In genomic region chr19:49362926-49363264, GRCh38 we compare ENCODE assay signal across 10 cellular contexts. TPM values are rescaled to one million over a fixed set of nuclear protein-coding genes. Genes with fewer than 3 reads are reported as not detected.
DNase-seq lines count a peak whose midpoint lies in the region; ATAC-seq and TF ChIP-seq lines count a peak whose summit lies in the region.
"Had no signal": no experiment of that assay in that cellular context is flagged by ENCODE, and none has a peak within 500 bp of the region (broad histone marks: within the 10 kb centered on the region; RNA-seq: fewer than 3 reads in every experiment).

No MANE protein-coding gene starts in this region.

- DNase-seq in MG63 (peak; percentile 58), epithelial cell of esophagus (ENCODE audit: low read depth) (no peak), T-helper 17 cell (no peak), NCI-H2107 (lab: John Stamatoyannopoulos, UW) (no peak), SHP77 (lab: John Stamatoyannopoulos, UW) (no peak)
- DNase-seq in naive thymus-derived CD8-positive, alpha-beta T cell = peak in 7 of 10 donors; percentile 13 to 50 (median 39)
- DNase-seq: NCI-H1436 treated with DMSO at 0.1 percent for 48 hours had no signal

- H3K4me3 ChIP-seq in MG63 (peak overlapping the region; percentile 60), epithelial cell of esophagus (ENCODE audit: low read length) (peak overlapping the region; percentile 75)

- peak overlapping the region; percentile 78 for H3K27ac ChIP-seq in C4-2B

- no peaks in the 10 kb centered on the region for H3K27me3 ChIP-seq in MG63

- H3K27me3 Mint-ChIP-seq in naive thymus-derived CD8-positive, alpha-beta T cell = peaks cover 0 to 31% (median 3%) of the 10 kb centered on the region in 5 donors
- H3K27me3 Mint-ChIP-seq in T-helper 17 cell = no peaks in the 10 kb centered on the region

- H3K27ac Mint-ChIP-seq in naive thymus-derived CD8-positive, alpha-beta T cell = no peak overlapping the region
- no peak overlapping the region for H3K27ac Mint-ChIP-seq in T-helper 17 cell
- H3K27ac Mint-ChIP-seq: activated naive CD4-positive, alpha-beta T cell treated with anti-CD3 and anti-CD28 coated beads, Interleukin-2, amount 50 U/mL, for 72 hours had no signal

- no peak overlapping the region for H3K4me3 Mint-ChIP-seq in naive thymus-derived CD8-positive, alpha-beta T cell
- no peak overlapping the region for H3K4me3 Mint-ChIP-seq in T-helper 17 cell

- no peaks in the 10 kb centered on the region for H3K36me3 Mint-ChIP-seq in naive thymus-derived CD8-positive, alpha-beta T cell
- H3K36me3 Mint-ChIP-seq in T-helper 17 cell (ENCODE audit: low read depth) = peaks cover 6% of the 10 kb centered on the region
- H3K36me3 Mint-ChIP-seq: activated naive CD4-positive, alpha-beta T cell treated with anti-CD3 and anti-CD28 coated beads, Interleukin-2, amount 50 U/mL, for 72 hours had no signal

- TF ChIP-seq CTCF in C4-2B (conservative IDR thresholded peaks at IDR 0.05) (no peak), epithelial cell of esophagus (IDR thresholded peaks at IDR 0.05; ENCODE audit: insufficient read depth, low read depth, low read length, missing control alignments) (no peak)

- ATAC-seq in naive thymus-derived CD8-positive, alpha-beta T cell = peak; percentile 24 to 51
- no peak for ATAC-seq in T-helper 17 cell
- no peak for ATAC-seq in GM18907 (IDR thresholded peaks at IDR 0.05; ENCODE audit: unreplicated experiment)

- no peaks in the 10 kb centered on the region for H3K9me3 Mint-ChIP-seq in naive thymus-derived CD8-positive, alpha-beta T cell
- H3K9me3 Mint-ChIP-seq: activated naive CD4-positive, alpha-beta T cell treated with anti-CD3 and anti-CD28 coated beads, Interleukin-2, amount 50 U/mL, for 72 hours had no signal

- H3K4me1 Mint-ChIP-seq in naive thymus-derived CD8-positive, alpha-beta T cell = peaks cover 0 to 22% (median 15%) of the 10 kb centered on the region in 4 donors
- peaks cover 20% of the 10 kb centered on the region for H3K4me1 Mint-ChIP-seq in T-helper 17 cell

- H3K36me3 ChIP-seq in MG63 = no peaks in the 10 kb centered on the region

- POLR2A ChIA-PET in naive thymus-derived CD8-positive, alpha-beta T cell (lab: Charles Lee) = interaction anchor here (0.7 kb wide), 1 partner anchor 277 kb away, joined by 4 read pairs; no protein-coding TSS in a partner anchor

- H3K9me3 ChIP-seq in MG63 = no peaks in the 10 kb centered on the region; the same call in 1 of the 2 replicates
- H3K9me3 ChIP-seq in T-helper 17 cell (ENCODE audit: control insufficient read depth, low read length, poor library complexity, severe bottlenecking) = no peaks in the 10 kb centered on the region

RNA-seq across cellular contexts. Expression of gene TEAD2, which starts 0.7 kb away (rescaled TPM):
- total RNA-seq in MG63 (2014; rRNA removed; shearing (Covaris generic); ENCODE audit: low replicate concordance) = 13.5 and 14.6 TPM in 2 replicates
- total RNA-seq in naive thymus-derived CD8-positive, alpha-beta T cell = under 1 TPM; 0.21 to 0.49 TPM
- polyA plus RNA-seq in naive thymus-derived CD8-positive, alpha-beta T cell = under 1 TPM in 1 of 3 donors, not detected in 2; 0.07 TPM
- under 1 TPM in 1 of 2 donors, not detected in 1; 0.17 TPM for total RNA-seq in T-helper 17 cell

RNA-seq across cellular contexts. Expression of gene DKKL1, which starts 0.8 kb away (rescaled TPM):
- not detected in 2 replicates for total RNA-seq in MG63 (2014; rRNA removed; shearing (Covaris generic); ENCODE audit: low replicate concordance)
- not detected for total RNA-seq in naive thymus-derived CD8-positive, alpha-beta T cell
- polyA plus RNA-seq in naive thymus-derived CD8-positive, alpha-beta T cell = not detected
- total RNA-seq in T-helper 17 cell = not detected
- total RNA-seq: activated naive CD4-positive, alpha-beta T cell treated with anti-CD3 and anti-CD28 coated beads, Interleukin-2, amount 50 U/mL, for 72 hours had no signal

RNA-seq across cellular contexts. Expression of gene KASH5, which starts 25.2 kb away (rescaled TPM):
- not detected in 2 replicates for total RNA-seq in MG63 (2014; rRNA removed; shearing (Covaris generic); ENCODE audit: low replicate concordance)
- total RNA-seq in naive thymus-derived CD8-positive, alpha-beta T cell = under 1 TPM in 1 of 2 experiments, not detected in 1; 0.36 TPM
- under 1 TPM in 1 of 3 donors, not detected in 2; 0.22 TPM for polyA plus RNA-seq in naive thymus-derived CD8-positive, alpha-beta T cell
- total RNA-seq in T-helper 17 cell = under 1 TPM in 1 of 2 donors, not detected in 1; 0.86 TPM

RNA-seq across cellular contexts. Expression of gene CD37, which starts 27.7 kb away (rescaled TPM):
- total RNA-seq in MG63 (2014; rRNA removed; shearing (Covaris generic); ENCODE audit: low replicate concordance) = not detected in 2 replicates
- total RNA-seq in naive thymus-derived CD8-positive, alpha-beta T cell = 100 to 1,000 TPM; 328 to 337 TPM
- polyA plus RNA-seq in naive thymus-derived CD8-positive, alpha-beta T cell = 100 to 1,000 TPM; 148 to 192 (median 177) TPM
- total RNA-seq in T-helper 17 cell = 100 to 1,000 TPM; 288 to 373 TPM

RNA-seq across cellular contexts. Expression of gene SLC6A16, which starts 37.9 kb away (rescaled TPM):
- total RNA-seq in MG63 (2014; rRNA removed; shearing (Covaris generic); ENCODE audit: low replicate concordance) = not detected in 2 replicates
- 1 to 10 TPM; 6.0 to 6.9 TPM for total RNA-seq in naive thymus-derived CD8-positive, alpha-beta T cell
- polyA plus RNA-seq in naive thymus-derived CD8-positive, alpha-beta T cell = 1 to 10 TPM in 2 of 3 donors, under 1 TPM in 1; 0.97 to 1.5 (median 1.4) TPM
- total RNA-seq in T-helper 17 cell = 1 to 10 TPM; 3.1 to 3.7 TPM

Comparison
In these comparisons a context has a peak if more than half of its experiments do, and no peak if none do; other contexts are left out.
1. DNase-seq: peak in MG63 (single experiment) and naive thymus-derived CD8-positive, alpha-beta T cell (7 of 10); none in epithelial cell of esophagus (single experiment), T-helper 17 cell (0 of 3), NCI-H2107 (single experiment) and SHP77 (0 of 2).
2. ATAC-seq: peak in naive thymus-derived CD8-positive, alpha-beta T cell (2 of 2); none in T-helper 17 cell (single experiment) and GM18907 (single experiment).